In genomic region chr16:28824548-28824973, GRCh38 we compare ENCODE assay signal across 8 cellular contexts. TPM values are rescaled to one million over a fixed set of nuclear protein-coding genes. Genes with fewer than 3 reads are reported as not detected.
DNase-seq lines count a peak whose midpoint lies in the region; ATAC-seq, FAIRE-seq and TF ChIP-seq lines count a peak whose summit lies in the region.

No MANE protein-coding gene starts in this region.

- in situ Hi-C loops in astrocyte of the cerebellum (cut with HindIII; ENCODE audit: low sequenced_read_pairs): no loop called here

- peak overlapping the region; percentile 94 for H3K4me3 Mint-ChIP-seq in activated CD4-positive, alpha-beta T cell treated with anti-CD3 and anti-CD28 coated beads, Interleukin-2, amount 10 ng/mL, durations not matched to agents 7 days and 5 days

- H3K36me3 ChIP-seq in liver (ENCODE audit: control insufficient read depth in 4 of 4, insufficient read depth in 3 of 4, low read depth in 1 of 4, low read length in 3 of 4): peaks cover 12 to 39% (median 31%) of the 10 kb centered on the region in 4 donors
- H3K36me3 ChIP-seq in thoracic aorta: peaks cover 30% of the 10 kb centered on the region

- peak overlapping the region; percentile 98 for H3K27ac Mint-ChIP-seq in activated CD4-positive, alpha-beta T cell treated with anti-CD3 and anti-CD28 coated beads, Interleukin-2, amount 10 ng/mL, durations not matched to agents 7 days and 5 days

- no peak for DNase-seq in activated CD4-positive, alpha-beta T cell treated with anti-CD3 and anti-CD28 coated beads, Interleukin-2, amount 10 ng/mL, durations not matched to agents 7 days and 5 days
- DNase-seq in activated CD4-positive, alpha-beta T cell treated with anti-CD3 and anti-CD28 coated beads for 1 hour: no peak
- DNase-seq in astrocyte of the cerebellum (ENCODE audit: low read depth): no peak
- DNase-seq in thoracic aorta (ENCODE audit: low spot score): no peak
- no peak for DNase-seq in epidermal melanocyte (ENCODE audit: insufficient read length, low spot score)
- DNase-seq in GM19239 (ENCODE audit: insufficient read length, low spot score): no peak
- no peak for DNase-seq in islet precursor cell

- no peaks in the 10 kb centered on the region for H3K27me3 ChIP-seq in liver (ENCODE audit: control insufficient read depth in 4 of 4, insufficient read depth in 4 of 4, low read length in 3 of 4)
- no peaks in the 10 kb centered on the region for H3K27me3 ChIP-seq in thoracic aorta (replicated peaks; ENCODE audit: insufficient read depth)

- FAIRE-seq in GM19239 (lab: Jason Lieb, UNC): no peak

- 16% methylated on average over 8 of the region's 8 CpGs for WGBS in liver

- no peaks in the 10 kb centered on the region for H3K27me3 Mint-ChIP-seq in activated CD4-positive, alpha-beta T cell treated with anti-CD3 and anti-CD28 coated beads, Interleukin-2, amount 10 ng/mL, durations not matched to agents 7 days and 5 days

- ATAC-seq in thoracic aorta (ENCODE audit: insufficient number of reproducible peaks, low FRiP score, low read depth): no peak

- TF ChIP-seq RAD21 in liver (IDR thresholded peaks at IDR 0.05): no peak

- H3K4me1 Mint-ChIP-seq in activated CD4-positive, alpha-beta T cell treated with anti-CD3 and anti-CD28 coated beads, Interleukin-2, amount 10 ng/mL, durations not matched to agents 7 days and 5 days: peaks cover 43% of the 10 kb centered on the region

- no peaks in the 10 kb centered on the region for H3K9me3 Mint-ChIP-seq in activated CD4-positive, alpha-beta T cell treated with anti-CD3 and anti-CD28 coated beads, Interleukin-2, amount 10 ng/mL, durations not matched to agents 7 days and 5 days

- peak overlapping the region; percentile 94 to 98 for H3K27ac ChIP-seq in liver (ENCODE audit: low read depth in 1 of 2, low read length in 2 of 2)
- peak overlapping the region; percentile 100 for H3K27ac ChIP-seq in thoracic aorta

- H3K9me3 ChIP-seq in liver (ENCODE audit: control insufficient read depth in 4 of 4, low read length in 3 of 4): no peaks in the 10 kb centered on the region
- no peaks in the 10 kb centered on the region for H3K9me3 ChIP-seq in thoracic aorta

- no peak for TF ChIP-seq CTCF in astrocyte of the cerebellum (IDR thresholded peaks at IDR 0.05; ENCODE audit: low read depth, low read length, missing control alignments)
- no peak for TF ChIP-seq CTCF in liver (IDR thresholded peaks at IDR 0.05; ENCODE audit: low read depth, low read length, missing input control)
- no peak for TF ChIP-seq CTCF in thoracic aorta (IDR thresholded peaks at IDR 0.05)

- peaks cover 56% of the 10 kb centered on the region for H3K36me3 Mint-ChIP-seq in activated CD4-positive, alpha-beta T cell treated with anti-CD3 and anti-CD28 coated beads, Interleukin-2, amount 10 ng/mL, durations not matched to agents 7 days and 5 days (ENCODE audit: low read depth)

- POLR2A ChIA-PET in activated CD4-positive, alpha-beta T cell treated with anti-CD3 and anti-CD28 coated beads, Interleukin-2, amount 10 ng/mL, durations not matched to agents 7 days and 5 days (lab: Charles Lee): no interaction called here

- H3K4me3 ChIP-seq in astrocyte of the cerebellum (ENCODE audit: low read depth, low read length) (peak overlapping the region; percentile 87), liver (ENCODE audit: low read depth in 1 of 3, low read length in 3 of 3) (peak overlapping the region; percentile 74 to 98 (median 93)), thoracic aorta (peak overlapping the region; percentile 99)

- peak overlapping the region; percentile 82 to 95 for H3K9ac ChIP-seq in liver (ENCODE audit: low read depth in 1 of 2, low read length in 2 of 2)

- peaks cover 9 to 42% (median 37%) of the 10 kb centered on the region in 4 donors for H3K4me1 ChIP-seq in liver (ENCODE audit: control insufficient read depth in 4 of 4, insufficient read depth in 4 of 4, low read length in 3 of 4)
- H3K4me1 ChIP-seq in thoracic aorta (ENCODE audit: control insufficient read depth in 1 of 2, low read depth in 2 of 2): peaks cover 14 to 29% of the 10 kb centered on the region in 2 donors

- CTCF ChIA-PET in activated CD4-positive, alpha-beta T cell treated with anti-CD3 and anti-CD28 coated beads, Interleukin-2, amount 10 ng/mL, durations not matched to agents 7 days and 5 days (lab: Charles Lee): no interaction called here

TF ChIP-seq in liver, 16 proteins besides CTCF, POLR2A, EP300 and RAD21:
- no peak for TF ChIP-seq TAF1 (conservative IDR thresholded peaks at IDR 0.05)
- TF ChIP-seq YY1 (IDR thresholded peaks at IDR 0.05): no peak
- no peak for TF ChIP-seq ATF3 (IDR thresholded peaks at IDR 0.05)
- TF ChIP-seq HNF4A (conservative IDR thresholded peaks at IDR 0.05): no peak
- TF ChIP-seq JUND (IDR thresholded peaks at IDR 0.05): no peak
- no peak for TF ChIP-seq REST (IDR thresholded peaks at IDR 0.05)
- TF ChIP-seq SP1 (IDR thresholded peaks at IDR 0.05): no peak
- no peak for TF ChIP-seq ZBTB33 (IDR thresholded peaks at IDR 0.05)
- TF ChIP-seq RXRA (IDR thresholded peaks at IDR 0.05): no peak
- no peak for TF ChIP-seq FOXA1 (IDR thresholded peaks at IDR 0.05)
- TF ChIP-seq NR2F2 (IDR thresholded peaks at IDR 0.05): no peak
TF ChIP-seq in liver: peak in this region for 0.

RNA-seq across cellular contexts. Expression of gene ATXN2L, which starts 1.8 kb away (rescaled TPM):
- 100 to 1,000 TPM; 257 to 265 TPM for total RNA-seq in activated CD4-positive, alpha-beta T cell treated with anti-CD3 and anti-CD28 coated beads, Interleukin-2, amount 10 ng/mL, durations not matched to agents 7 days and 5 days
- 10 to 100 TPM; 37.0 to 40.7 TPM for total RNA-seq in liver
- 10 to 100 TPM; 23.1 to 28.7 TPM for polyA plus RNA-seq in liver
- 10 to 100 TPM; 79.9 to 84.3 TPM for total RNA-seq in thoracic aorta

RNA-seq across cellular contexts. Expression of gene TUFM, which starts 21.6 kb away (rescaled TPM):
- total RNA-seq in activated CD4-positive, alpha-beta T cell treated with anti-CD3 and anti-CD28 coated beads, Interleukin-2, amount 10 ng/mL, durations not matched to agents 7 days and 5 days: 100 to 1,000 TPM; 105 to 125 TPM
- total RNA-seq in liver: 10 to 100 TPM; 90.4 to 96.0 TPM
- 100 to 1,000 TPM; 177 to 191 TPM for polyA plus RNA-seq in liver
- total RNA-seq in thoracic aorta: 10 to 100 TPM; 48.9 to 50.2 TPM

RNA-seq across cellular contexts. Expression of gene SH2B1, which starts 39.1 kb away (rescaled TPM):
- total RNA-seq in activated CD4-positive, alpha-beta T cell treated with anti-CD3 and anti-CD28 coated beads, Interleukin-2, amount 10 ng/mL, durations not matched to agents 7 days and 5 days: 10 to 100 TPM; 62.6 to 66.6 TPM
- 10 to 100 TPM in 1 of 2 donors, 1 to 10 TPM in 1; 8.3 to 10.5 TPM for total RNA-seq in liver
- polyA plus RNA-seq in liver: 10 to 100 TPM in 1 of 2 donors, 1 to 10 TPM in 1; 4.9 to 13.0 TPM
- total RNA-seq in thoracic aorta: 10 to 100 TPM; 32.5 to 45.1 TPM

RNA-seq across cellular contexts. Expression of gene ATP2A1, which starts 53.7 kb away (rescaled TPM):
- 1 to 10 TPM; 1.3 to 2.7 TPM for total RNA-seq in activated CD4-positive, alpha-beta T cell treated with anti-CD3 and anti-CD28 coated beads, Interleukin-2, amount 10 ng/mL, durations not matched to agents 7 days and 5 days
- under 1 TPM; 0.09 to 0.17 TPM for total RNA-seq in liver
- under 1 TPM; 0.07 to 0.23 TPM for polyA plus RNA-seq in liver
- under 1 TPM; 0.41 to 0.42 TPM for total RNA-seq in thoracic aorta
